8 cellular contexts compared by ENCODE assay signal in genomic region chr15:41332788-41333527, GRCh38. TPM values are rescaled to one million over a fixed set of nuclear protein-coding genes. Genes with fewer than 3 reads are reported as not detected.
DNase-seq lines count a peak whose midpoint lies in the region; ATAC-seq and TF ChIP-seq lines count a peak whose summit lies in the region.

A gene with protein sequence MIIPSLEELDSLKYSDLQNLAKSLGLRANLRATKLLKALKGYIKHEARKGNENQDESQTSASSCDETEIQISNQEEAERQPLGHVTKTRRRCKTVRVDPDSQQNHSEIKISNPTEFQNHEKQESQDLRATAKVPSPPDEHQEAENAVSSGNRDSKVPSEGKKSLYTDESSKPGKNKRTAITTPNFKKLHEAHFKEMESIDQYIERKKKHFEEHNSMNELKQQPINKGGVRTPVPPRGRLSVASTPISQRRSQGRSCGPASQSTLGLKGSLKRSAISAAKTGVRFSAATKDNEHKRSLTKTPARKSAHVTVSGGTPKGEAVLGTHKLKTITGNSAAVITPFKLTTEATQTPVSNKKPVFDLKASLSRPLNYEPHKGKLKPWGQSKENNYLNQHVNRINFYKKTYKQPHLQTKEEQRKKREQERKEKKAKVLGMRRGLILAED (plus strand): TSS chr15:41332881. CDS start chr15:41332958, 77 bp downstream.

- intact Hi-C loops in T-helper 2 cell treated with Interferon-gamma antibody and Interleukin-4, amounts not matched to agents 100 ng/mL and 5 ng/mL, for 36 hours (cut with micrococcal nuclease) = loop anchor here (1.0 to 10.0 kb wide), 5 partner anchors 49 to 942 kb away; partner anchors contain the start of genes CHP1, EXD1, GANC and NDUFAF1
- intact Hi-C loops in ovary (cut with DNase I) = loop anchor here in 1 of 4 donors (5.0 kb wide), 1 partner anchor 431 kb away; no protein-coding TSS in a partner anchor
- intact Hi-C loops in posterior vena cava (cut with DNase I) = no loop called here

- H3K27ac ChIP-seq in ovary = peak within 1 kb of the TSS; percentile 12 to 56

- H3K36me3 ChIP-seq in ovary = no peaks in the 10 kb centered on the region

- DNase-seq in GDM1 (lab: John Stamatoyannopoulos, UW) (peak; percentile 40), foreskin fibroblast (no peak), ovary (no peak), posterior vena cava (ENCODE audit: low spot score) (no peak)

- H3K4me3 ChIP-seq in foreskin fibroblast (ENCODE audit: low read depth in 1 of 2, low read length in 2 of 2) = peak within 1 kb of the TSS; percentile 85 to 92
- H3K4me3 ChIP-seq in ovary = peak within 1 kb of the TSS; percentile 74

- WGBS in ovary, 3 donors = 0% methylated on average over 38 to 39 of the region's 39 CpGs

- ATAC-seq in GM19467 (IDR thresholded peaks at IDR 0.05; ENCODE audit: unreplicated experiment) (peak; percentile 22), HG03571 (IDR thresholded peaks at IDR 0.05; ENCODE audit: unreplicated experiment) (peak; percentile 18), GM19328 (IDR thresholded peaks at IDR 0.05; ENCODE audit: unreplicated experiment) (no peak)

- H3K27me3 ChIP-seq in ovary = no peaks in the 10 kb centered on the region

- no peaks in the 10 kb centered on the region for H3K9me3 ChIP-seq in ovary

- peaks cover 3% of the 10 kb centered on the region for H3K4me1 ChIP-seq in ovary (ENCODE audit: insufficient read depth)

- TF ChIP-seq EP300 in ovary (IDR thresholded peaks at IDR 0.05) = no peak

- TF ChIP-seq CTCF in foreskin fibroblast (IDR thresholded peaks at IDR 0.05; ENCODE audit: low read depth, low read length) (no peak), ovary (IDR thresholded peaks at IDR 0.05) (no peak)

- no peak for TF ChIP-seq POLR2A in ovary (IDR thresholded peaks at IDR 0.05)

RNA-seq across cellular contexts. Expression of the gene that starts here (rescaled TPM):
- total RNA-seq in T-helper 2 cell treated with Interferon-gamma antibody and Interleukin-4, amounts not matched to agents 100 ng/mL and 5 ng/mL, for 36 hours = 226 TPM in 2 replicates
- total RNA-seq in ovary = 10 to 100 TPM in 1 of 7 donors, 1 to 10 TPM in 6; 2.2 to 13.6 (median 5.8) TPM
- polyA plus RNA-seq in ovary = 10 to 100 TPM in 1 of 2 donors, 1 to 10 TPM in 1; 5.7 to 14.8 TPM
- total RNA-seq in posterior vena cava = 1 to 10 TPM; 1.3 to 2.0 TPM

Comparison
In these comparisons a context has a peak if more than half of its experiments do, and no peak if none do; other contexts are left out.
1. RNA of the gene that starts here (total RNA-seq): 226 TPM in T-helper 2 cell treated with Interferon-gamma antibody and Interleukin-4, amounts not matched to agents 100 ng/mL and 5 ng/mL, for 36 hours; 2.2 to 13.6 TPM in ovary and 1.3 to 2.0 TPM in posterior vena cava; every median in the first group is over 10 times any median in the second.